Comparison of ENCODE assay signal across 8 cellular contexts in genomic region chr3:25789596-25790556, GRCh38. TPM values are rescaled to one million over a fixed set of nuclear protein-coding genes. Genes with fewer than 3 reads are reported as not detected.
DNase-seq lines count a peak whose midpoint lies in the region; ATAC-seq and TF ChIP-seq lines count a peak whose summit lies in the region.

OXSM (plus strand) TSS chr3:25790090; CDS start chr3:25791021, 931 bp downstream.

- no peaks in the 10 kb centered on the region for H3K27me3 ChIP-seq in H7 (ENCODE audit: control insufficient read depth, insufficient read depth, low read length)

- H3K4me1 Mint-ChIP-seq in nephron: peaks cover 41% of the 10 kb centered on the region

- H3K36me3 ChIP-seq in H7 (replicated peaks; ENCODE audit: control insufficient read depth, insufficient read depth, low read length): no peaks in the 10 kb centered on the region; the same call in 1 of the 2 replicates

- peak; percentile 94 for ATAC-seq in stimulated activated naive CD8-positive, alpha-beta T cell treated with anti-CD3 and anti-CD28 coated beads, Interleukin-15, Interleukin-2, amounts not matched to agents 100 U/mL and 50 U/mL, for 24 hours

- no peaks in the 10 kb centered on the region for H3K9me3 Mint-ChIP-seq in nephron

- no peaks in the 10 kb centered on the region for H3K27me3 Mint-ChIP-seq in nephron (ENCODE audit: low read depth)

- H3K27ac Mint-ChIP-seq in nephron: peak within 1 kb of the TSS; percentile 92 to 98 (median 95)

- peak within 1 kb of the TSS; percentile 57 for H3K4me3 ChIP-seq in H7 (ENCODE audit: insufficient read depth, low read depth, low read length)

- peak; percentile 96 for DNase-seq in ELR (ENCODE audit: low read depth)
- peak; percentile 69 for DNase-seq in H7
- DNase-seq in M059J (ENCODE audit: low read depth): peak; percentile 87
- peak; percentile 89 to 91 for DNase-seq in SHP77 (lab: John Stamatoyannopoulos, UW)
- DNase-seq in activated T-helper 9 cell treated with anti-CD3 and anti-CD28 coated beads, Interleukin-2, amount 50 U/mL, for 16 hours (ENCODE audit: low read depth): peak; percentile 91
- peak; percentile 66 for DNase-seq in fibroblast of the conjunctiva (ENCODE audit: low read depth)
- DNase-seq in stimulated activated naive CD8-positive, alpha-beta T cell treated with anti-CD3 and anti-CD28 coated beads, Interleukin-15, Interleukin-2, amounts not matched to agents 100 U/mL and 50 U/mL, for 24 hours: peak; percentile 94

- no peak for TF ChIP-seq CTCF in nephron (IDR thresholded peaks at IDR 0.05; ENCODE audit: unreplicated experiment in 3 of 3)

- peak within 1 kb of the TSS; percentile 87 to 97 (median 92) for H3K4me3 Mint-ChIP-seq in nephron

- H3K36me3 Mint-ChIP-seq in nephron (ENCODE audit: low read depth): peaks cover 8% of the 10 kb centered on the region

RNA-seq across cellular contexts. Expression of gene OXSM, which starts in this region (rescaled TPM):
- 6.6 and 7.3 TPM in 2 replicates for total RNA-seq in H7 (2014; rRNA removed; shearing (Covaris generic))
- 10.2 and 21.8 TPM in 2 replicates for total RNA-seq in M059J (2014; rRNA removed; shearing (Covaris generic))

Comparison
In these comparisons a context has a peak if more than half of its experiments do, and no peak if none do; other contexts are left out.
1. Peak in every context shown above with its lines: DNase-seq, ATAC-seq and H3K4me3 ChIP-seq.